In genomic region chr9:32545884-32546283, GRCh38 we compare ENCODE assay signal across 17 cellular contexts. TPM values are rescaled to one million over a fixed set of nuclear protein-coding genes. Genes with fewer than 3 reads are reported as not detected.
DNase-seq lines count a peak whose midpoint lies in the region; ATAC-seq, FAIRE-seq and TF ChIP-seq lines count a peak whose summit lies in the region.
"Had no signal": no experiment of that assay in that cellular context is flagged by ENCODE, and none has a peak within 500 bp of the region (broad histone marks: within the 10 kb centered on the region; RNA-seq: fewer than 3 reads in every experiment).

No MANE protein-coding gene starts in this region.

- 100% methylated on average over 1 of the region's 1 CpG for WGBS in HepG2 (ENCODE audit: low lambda C conversion rate)
- WGBS in right lobe of liver (ENCODE audit: insufficient coverage, low coverage, low lambda C conversion rate, missing lambda C conversion rate) = 92% methylated on average over 1 of the region's 1 CpG

- peaks cover 76% of the 10 kb centered on the region for H3K36me3 Mint-ChIP-seq in stimulated activated effector memory CD8-positive, alpha-beta T cell treated with anti-CD3 and anti-CD28 coated beads, Interleukin-12 subunit alpha, Interleukin-12 subunit beta, amount 100 ng/mL, for 72 hours

- ATAC-seq in HepG2 (no peak), right lobe of liver (no peak)
- ATAC-seq in stimulated activated effector memory CD8-positive, alpha-beta T cell treated with anti-CD3 and anti-CD28 coated beads, Interleukin-12 subunit alpha, Interleukin-12 subunit beta, amount 100 ng/mL, for 72 hours = no peak

- no peak overlapping the region for H3K4me3 Mint-ChIP-seq in stimulated activated effector memory CD8-positive, alpha-beta T cell treated with anti-CD3 and anti-CD28 coated beads, Interleukin-12 subunit alpha, Interleukin-12 subunit beta, amount 100 ng/mL, for 72 hours
- H3K4me3 Mint-ChIP-seq: B cell had no signal

- intact Hi-C loops in HepG2 (cut with micrococcal nuclease; ENCODE audit: unreplicated experiment) (no loop called here), right lobe of liver (cut with DNase I) (no loop called here)

- H4K20me1 ChIP-seq in HepG2 (ENCODE audit: insufficient read depth, low read length) = peaks cover 33% of the 10 kb centered on the region
- peaks cover 59% of the 10 kb centered on the region for H4K20me1 ChIP-seq in SU-DHL-6 (ENCODE audit: low read depth, low read length)

- H3K27ac ChIP-seq in HepG2 (ENCODE audit: extremely low read length, insufficient read depth, low read length) (no peak overlapping the region), right lobe of liver (no peak overlapping the region), SU-DHL-6 (ENCODE audit: low read depth, low read length) (no peak overlapping the region)
- H3K27ac ChIP-seq: BLaER1 treated with 17β-estradiol and CSF1 and Interleukin-3, amounts not matched to agents 10 nM and 100 nM had no signal

- H3K27me3 ChIP-seq in HepG2 (ENCODE audit: control insufficient read depth in 1 of 2, insufficient read depth in 2 of 2, low read length in 2 of 2) = no peaks in the 10 kb centered on the region
- H3K27me3 ChIP-seq in right lobe of liver = no peaks in the 10 kb centered on the region
- no peaks in the 10 kb centered on the region for H3K27me3 ChIP-seq in SU-DHL-6 (ENCODE audit: low read length)
- H3K27me3 ChIP-seq: BLaER1 treated with 17β-estradiol and CSF1 and Interleukin-3, amounts not matched to agents 10 nM and 100 nM had no signal

- H3K9me3 Mint-ChIP-seq in stimulated activated effector memory CD8-positive, alpha-beta T cell treated with anti-CD3 and anti-CD28 coated beads, Interleukin-12 subunit alpha, Interleukin-12 subunit beta, amount 100 ng/mL, for 72 hours = no peaks in the 10 kb centered on the region
- H3K9me3 Mint-ChIP-seq: CD8-positive, alpha-beta memory T cell had no signal

- POLR2A ChIA-PET in HepG2 (lab: Yijun Ruan, JAX) = no interaction called here

- peaks cover 17% of the 10 kb centered on the region for H3K4me1 Mint-ChIP-seq in stimulated activated effector memory CD8-positive, alpha-beta T cell treated with anti-CD3 and anti-CD28 coated beads, Interleukin-12 subunit alpha, Interleukin-12 subunit beta, amount 100 ng/mL, for 72 hours

- H3K4me1 ChIP-seq in HepG2 (ENCODE audit: insufficient read depth, low read length) (peaks cover 19% of the 10 kb centered on the region), right lobe of liver (peaks cover 0 to 8% (median 4%) of the 10 kb centered on the region in 4 donors)

- H3K9me3 ChIP-seq in HepG2 (ENCODE audit: low read length) (no peaks in the 10 kb centered on the region), right lobe of liver (no peaks in the 10 kb centered on the region), SU-DHL-6 (ENCODE audit: insufficient read depth, low read length) (no peaks in the 10 kb centered on the region)
- H3K9me3 ChIP-seq: BLaER1 treated with 17β-estradiol and CSF1 and Interleukin-3, amounts not matched to agents 10 nM and 100 nM; HAP-1 had no signal

- DNase-seq in HepG2 (ENCODE audit: low spot score) (no peak), right lobe of liver (no peak), midbrain (lab: John Stamatoyannopoulos, UW) (no peak), NOMO-1 (lab: John Stamatoyannopoulos, UW; ENCODE audit: unreplicated experiment in 2 of 2) (no peak)
- no peak for DNase-seq in stimulated activated effector memory CD8-positive, alpha-beta T cell treated with anti-CD3 and anti-CD28 coated beads, Interleukin-12 subunit alpha, Interleukin-12 subunit beta, amount 100 ng/mL, for 72 hours (ENCODE audit: low spot score in 2 of 2)
- no peak for DNase-seq in activated naive CD4-positive, alpha-beta T cell (lab: John Stamatoyannopoulos, UW)
- DNase-seq: 8988T; CD8-positive, alpha-beta memory T cell; COR-L47; DMS 273 treated with DMSO at 0.1 percent for 48 hours had no signal

- H3K4me2 ChIP-seq in HepG2 (ENCODE audit: low read depth, low read length) (no peak overlapping the region), SU-DHL-6 (ENCODE audit: low read depth, low read length, poor library complexity, severe bottlenecking) (peak overlapping the region; percentile 2)
- H3K4me2 ChIP-seq: BLaER1 treated with 17β-estradiol and CSF1 and Interleukin-3, amounts not matched to agents 10 nM and 100 nM had no signal

- BruUV-seq in HepG2 (replicated peaks; lab: Mats Ljungman, UMichigan) = no TSS peak

- H3F3A ChIP-seq in SU-DHL-6 (ENCODE audit: insufficient read depth) = no peaks in the 10 kb centered on the region

- peaks cover 82% of the 10 kb centered on the region for H3K79me2 ChIP-seq in HepG2 (ENCODE audit: insufficient read depth, low read length)
- H3K79me2 ChIP-seq in SU-DHL-6 (ENCODE audit: insufficient read depth, low read length) = peaks cover 95% of the 10 kb centered on the region

- no peaks in the 10 kb centered on the region for H3K9me2 ChIP-seq in SU-DHL-6 (replicated peaks; ENCODE audit: insufficient read depth, low read length)

- CTCF ChIA-PET in HepG2 (lab: Yijun Ruan, JAX; ENCODE audit: low intra/inter-chr PET ratio, low total read pairs) = no interaction called here

- TF ChIP-seq RAD21 in HepG2 (CRISPR knock-in tag; IDR thresholded peaks at IDR 0.05) = no peak

- FAIRE-seq in HepG2 (lab: Jason Lieb, UNC) = no peak
- FAIRE-seq: G401.6, GM12891, GM19239 had no signal

- in situ Hi-C loops in HepG2 (cut with HindIII; ENCODE audit: extremely low pct_ligation_motif_present, low pct_unique_long_range_greater_than_20kb) = no loop called here

- peak overlapping the region; percentile 37 for H3K27ac Mint-ChIP-seq in stimulated activated effector memory CD8-positive, alpha-beta T cell treated with anti-CD3 and anti-CD28 coated beads, Interleukin-12 subunit alpha, Interleukin-12 subunit beta, amount 100 ng/mL, for 72 hours
- H3K27ac Mint-ChIP-seq: B cell had no signal

- no peak overlapping the region for H2AFZ ChIP-seq in HepG2 (ENCODE audit: low read length)
- no peak overlapping the region for H2AFZ ChIP-seq in SU-DHL-6 (ENCODE audit: low read depth, low read length, severe bottlenecking)

- H3K4me3 ChIP-seq in HepG2 (replicated peaks in 1 of 3; ENCODE audit: insufficient read depth in 1 of 3, low read depth in 2 of 3, low read length in 3 of 3) (no peak overlapping the region), right lobe of liver (no peak overlapping the region), SU-DHL-6 (ENCODE audit: insufficient read depth, low read length, poor library complexity, severe bottlenecking) (no peak overlapping the region)
- H3K4me3 ChIP-seq: BLaER1 treated with 17β-estradiol and CSF1 and Interleukin-3, amounts not matched to agents 10 nM and 100 nM; HAP-1 had no signal

- H3K9ac ChIP-seq in HepG2 (ENCODE audit: insufficient read depth, low read depth, low read length) = no peak overlapping the region
- H3K9ac ChIP-seq in SU-DHL-6 (ENCODE audit: low read length) = no peak overlapping the region
- H3K9ac ChIP-seq: BLaER1 treated with 17β-estradiol and CSF1 and Interleukin-3, amounts not matched to agents 10 nM and 100 nM had no signal

- TF ChIP-seq CTCF in HepG2 (CRISPR knock-in tag; IDR thresholded peaks at IDR 0.05) (no peak), right lobe of liver (IDR thresholded peaks at IDR 0.05) (no peak), SU-DHL-6 (IDR thresholded peaks at IDR 0.05; ENCODE audit: insufficient read depth, low read length, poor library complexity, severe bottlenecking) (no peak)

- TF ChIP-seq POLR2A in HepG2 (IDR thresholded peaks at IDR 0.05; ENCODE audit: insufficient read depth in 1 of 2, low read depth in 2 of 2, low read length in 2 of 2) (no peak), right lobe of liver (IDR thresholded peaks at IDR 0.05) (no peak)

- TF ChIP-seq EP300 in HepG2 (IDR thresholded peaks at IDR 0.05; ENCODE audit: low read depth in 2 of 2, low read length in 2 of 2) (no peak), HepG2 (CRISPR knock-in tag; IDR thresholded peaks at IDR 0.05; ENCODE audit: borderline replicate concordance) (no peak)

- H3K36me3 ChIP-seq in HepG2 (replicated peaks in 1 of 2; ENCODE audit: control insufficient read depth in 1 of 2, insufficient read depth in 2 of 2, low read length in 2 of 2) (peaks cover 3 to 33% of the 10 kb centered on the region in 2 experiments), right lobe of liver (peaks cover 0 to 31% (median 6%) of the 10 kb centered on the region in 4 donors), SU-DHL-6 (ENCODE audit: low read length) (peaks cover 31% of the 10 kb centered on the region; the same call in 1 of the 2 replicates)

RNA-seq across cellular contexts. Expression of gene SMIM27, which starts 6.2 kb away (rescaled TPM):
- total RNA-seq in HepG2 (2016; rRNA removed; fragmentation: Illumina TruSeq; extraction: Trizol) (13.3 and 17.9 TPM in 2 replicates), right lobe of liver (1 to 10 TPM in 5 of 6 experiments, under 1 TPM in 1; 0.49 to 7.4 (median 2.9) TPM)
- 75.6 and 99.3 TPM in 2 replicates for total RNA-seq in HepG2 (2016; cell fraction: cytosol; rRNA removed; fragmentation: Illumina TruSeq; extraction: Trizol; ENCODE audit: low read depth)
- total RNA-seq in HepG2 (2016; cell fraction: insoluble cytoplasmic fraction; rRNA removed; fragmentation: Illumina TruSeq; extraction: Trizol) = 15.4 and 19.6 TPM in 2 replicates
- total RNA-seq in HepG2 (2016; cell fraction: membrane; rRNA removed; fragmentation: Illumina TruSeq; extraction: Trizol) = 37.2 and 52.4 TPM in 2 replicates
- total RNA-seq in HepG2 (2016; cell fraction: nucleus; rRNA removed; fragmentation: Illumina TruSeq; extraction: Trizol) = 8.6 and 10.5 TPM in 2 replicates
- polyA plus RNA-seq in HepG2 (2011; rRNA removed) = 19.0 and 22.5 TPM in 2 replicates
- 3.6 and 3.7 TPM in 2 replicates for polyA plus RNA-seq in HepG2 (2011; cell fraction: cytosol; rRNA removed)
- polyA plus RNA-seq in HepG2 (2011; cell fraction: nucleus; rRNA removed) = 2.2 and 2.6 TPM in 2 replicates
- 23.4 and 24.0 TPM in 2 replicates for polyA plus RNA-seq in HepG2 (2012)
- polyA plus RNA-seq in HepG2 (2016; cell fraction: cytosol; fragmentation: Illumina TruSeq; extraction: Trizol; ENCODE audit: low read depth) = 83.9 and 98.8 TPM in 2 replicates
- polyA plus RNA-seq in HepG2 (2016; cell fraction: insoluble cytoplasmic fraction; fragmentation: Illumina TruSeq; extraction: Trizol; ENCODE audit: low read depth) = 14.9 and 15.5 TPM in 2 replicates
- 31.9 and 41.5 TPM in 2 replicates for polyA plus RNA-seq in HepG2 (2016; cell fraction: membrane; fragmentation: Illumina TruSeq; extraction: Trizol; ENCODE audit: low read depth)
- 11.4 and 12.7 TPM in 2 replicates for polyA plus RNA-seq in HepG2 (2016; cell fraction: nucleus; fragmentation: Illumina TruSeq; extraction: Trizol; ENCODE audit: insufficient read depth, low read depth)
- polyA minus RNA-seq in HepG2 (2011; rRNA and poly(A)+ RNA removed; ENCODE audit: low replicate concordance) = 5.2 and 6.4 TPM in 2 replicates
- 3.5 TPM in 1 of 2 replicates, not detected in the other for polyA minus RNA-seq in HepG2 (2011; cell fraction: cytosol; rRNA and poly(A)+ RNA removed)
- 4.6 and 4.9 TPM in 2 replicates for polyA minus RNA-seq in HepG2 (2011; cell fraction: nucleus; rRNA and poly(A)+ RNA removed)

RNA-seq across cellular contexts. Expression of gene TOPORS, which starts 6.5 kb away (rescaled TPM):
- total RNA-seq in HepG2 (2016; rRNA removed; fragmentation: Illumina TruSeq; extraction: Trizol) = 19.6 and 28.8 TPM in 2 replicates
- 1.3 and 1.6 TPM in 2 replicates for total RNA-seq in HepG2 (2016; cell fraction: cytosol; rRNA removed; fragmentation: Illumina TruSeq; extraction: Trizol; ENCODE audit: low read depth)
- 19.8 and 28.1 TPM in 2 replicates for total RNA-seq in HepG2 (2016; cell fraction: insoluble cytoplasmic fraction; rRNA removed; fragmentation: Illumina TruSeq; extraction: Trizol)
- 6.3 and 8.0 TPM in 2 replicates for total RNA-seq in HepG2 (2016; cell fraction: membrane; rRNA removed; fragmentation: Illumina TruSeq; extraction: Trizol)
- 22.5 and 24.6 TPM in 2 replicates for total RNA-seq in HepG2 (2016; cell fraction: nucleus; rRNA removed; fragmentation: Illumina TruSeq; extraction: Trizol)
- polyA plus RNA-seq in HepG2 (2011; rRNA removed) = 6.1 and 6.8 TPM in 2 replicates
- polyA plus RNA-seq in HepG2 (2011; cell fraction: cytosol; rRNA removed) = 3.0 and 5.4 TPM in 2 replicates
- 5.5 and 6.1 TPM in 2 replicates for polyA plus RNA-seq in HepG2 (2011; cell fraction: nucleus; rRNA removed)
- polyA plus RNA-seq in HepG2 (2012) = 8.8 and 9.9 TPM in 2 replicates
- polyA plus RNA-seq in HepG2 (2016; cell fraction: cytosol; fragmentation: Illumina TruSeq; extraction: Trizol; ENCODE audit: low read depth) = 0.35 and 0.49 TPM in 2 replicates
- 15.9 and 16.9 TPM in 2 replicates for polyA plus RNA-seq in HepG2 (2016; cell fraction: insoluble cytoplasmic fraction; fragmentation: Illumina TruSeq; extraction: Trizol; ENCODE audit: low read depth)
- 1.6 and 1.9 TPM in 2 replicates for polyA plus RNA-seq in HepG2 (2016; cell fraction: membrane; fragmentation: Illumina TruSeq; extraction: Trizol; ENCODE audit: low read depth)
- polyA plus RNA-seq in HepG2 (2016; cell fraction: nucleus; fragmentation: Illumina TruSeq; extraction: Trizol; ENCODE audit: insufficient read depth, low read depth) = 12.4 and 13.5 TPM in 2 replicates
- polyA minus RNA-seq in HepG2 (2011; rRNA and poly(A)+ RNA removed; ENCODE audit: low replicate concordance) = 9.1 and 14.1 TPM in 2 replicates
- 8.8 and 9.0 TPM in 2 replicates for polyA minus RNA-seq in HepG2 (2011; cell fraction: cytosol; rRNA and poly(A)+ RNA removed)
- 42.9 and 51.2 TPM in 2 replicates for polyA minus RNA-seq in HepG2 (2011; cell fraction: nucleus; rRNA and poly(A)+ RNA removed)
- total RNA-seq in right lobe of liver = 1 to 10 TPM; 6.0 to 9.6 (median 7.9) TPM

RNA-seq across cellular contexts. Expression of gene RIGI, which starts 19.9 kb away (rescaled TPM):
- total RNA-seq in HepG2 (2016; rRNA removed; fragmentation: Illumina TruSeq; extraction: Trizol) = 8.2 and 12.2 TPM in 2 replicates
- total RNA-seq in HepG2 (2016; cell fraction: cytosol; rRNA removed; fragmentation: Illumina TruSeq; extraction: Trizol; ENCODE audit: low read depth) = 0.91 and 1.3 TPM in 2 replicates
- total RNA-seq in HepG2 (2016; cell fraction: insoluble cytoplasmic fraction; rRNA removed; fragmentation: Illumina TruSeq; extraction: Trizol) = 8.1 and 11.7 TPM in 2 replicates
- 2.6 and 3.2 TPM in 2 replicates for total RNA-seq in HepG2 (2016; cell fraction: membrane; rRNA removed; fragmentation: Illumina TruSeq; extraction: Trizol)
- total RNA-seq in HepG2 (2016; cell fraction: nucleus; rRNA removed; fragmentation: Illumina TruSeq; extraction: Trizol) = 8.1 and 8.4 TPM in 2 replicates
- 2.4 and 3.0 TPM in 2 replicates for polyA plus RNA-seq in HepG2 (2011; rRNA removed)
- polyA plus RNA-seq in HepG2 (2011; cell fraction: cytosol; rRNA removed) = 1.1 and 1.9 TPM in 2 replicates
- 2.3 and 3.2 TPM in 2 replicates for polyA plus RNA-seq in HepG2 (2011; cell fraction: nucleus; rRNA removed)
- polyA plus RNA-seq in HepG2 (2012) = 3.1 and 3.3 TPM in 2 replicates
- 0.42 and 0.43 TPM in 2 replicates for polyA plus RNA-seq in HepG2 (2016; cell fraction: cytosol; fragmentation: Illumina TruSeq; extraction: Trizol; ENCODE audit: low read depth)
- polyA plus RNA-seq in HepG2 (2016; cell fraction: insoluble cytoplasmic fraction; fragmentation: Illumina TruSeq; extraction: Trizol; ENCODE audit: low read depth) = 5.9 and 6.7 TPM in 2 replicates
- 0.74 and 0.97 TPM in 2 replicates for polyA plus RNA-seq in HepG2 (2016; cell fraction: membrane; fragmentation: Illumina TruSeq; extraction: Trizol; ENCODE audit: low read depth)
- polyA plus RNA-seq in HepG2 (2016; cell fraction: nucleus; fragmentation: Illumina TruSeq; extraction: Trizol; ENCODE audit: insufficient read depth, low read depth) = 5.9 and 6.0 TPM in 2 replicates
- polyA minus RNA-seq in HepG2 (2011; rRNA and poly(A)+ RNA removed; ENCODE audit: low replicate concordance) = 0.75 and 1.6 TPM in 2 replicates
- polyA minus RNA-seq in HepG2 (2011; cell fraction: cytosol; rRNA and poly(A)+ RNA removed) = 1.9 and 2.4 TPM in 2 replicates
- 8.5 and 11.7 TPM in 2 replicates for polyA minus RNA-seq in HepG2 (2011; cell fraction: nucleus; rRNA and poly(A)+ RNA removed)
- total RNA-seq in right lobe of liver = 1 to 10 TPM; 2.7 to 6.1 (median 4.8) TPM

RNA-seq across cellular contexts. Expression of gene NDUFB6, which starts 27.1 kb away (rescaled TPM):
- total RNA-seq in HepG2 (2016; rRNA removed; fragmentation: Illumina TruSeq; extraction: Trizol) = 81.9 and 106 TPM in 2 replicates
- total RNA-seq in HepG2 (2016; cell fraction: cytosol; rRNA removed; fragmentation: Illumina TruSeq; extraction: Trizol; ENCODE audit: low read depth) = 16.0 and 16.3 TPM in 2 replicates
- 86.2 and 119 TPM in 2 replicates for total RNA-seq in HepG2 (2016; cell fraction: insoluble cytoplasmic fraction; rRNA removed; fragmentation: Illumina TruSeq; extraction: Trizol)
- 18.5 and 19.3 TPM in 2 replicates for total RNA-seq in HepG2 (2016; cell fraction: membrane; rRNA removed; fragmentation: Illumina TruSeq; extraction: Trizol)
- 35.9 and 39.7 TPM in 2 replicates for total RNA-seq in HepG2 (2016; cell fraction: nucleus; rRNA removed; fragmentation: Illumina TruSeq; extraction: Trizol)
- polyA plus RNA-seq in HepG2 (2011; rRNA removed) = 21.5 and 31.2 TPM in 2 replicates
- polyA plus RNA-seq in HepG2 (2011; cell fraction: cytosol; rRNA removed) = 28.6 and 29.6 TPM in 2 replicates
- polyA plus RNA-seq in HepG2 (2011; cell fraction: nucleus; rRNA removed) = 5.5 and 6.9 TPM in 2 replicates
- polyA plus RNA-seq in HepG2 (2012) = 27.7 and 34.6 TPM in 2 replicates
- 18.1 and 20.1 TPM in 2 replicates for polyA plus RNA-seq in HepG2 (2016; cell fraction: cytosol; fragmentation: Illumina TruSeq; extraction: Trizol; ENCODE audit: low read depth)
- 93.0 and 110 TPM in 2 replicates for polyA plus RNA-seq in HepG2 (2016; cell fraction: insoluble cytoplasmic fraction; fragmentation: Illumina TruSeq; extraction: Trizol; ENCODE audit: low read depth)
- 18.7 and 19.9 TPM in 2 replicates for polyA plus RNA-seq in HepG2 (2016; cell fraction: membrane; fragmentation: Illumina TruSeq; extraction: Trizol; ENCODE audit: low read depth)
- polyA plus RNA-seq in HepG2 (2016; cell fraction: nucleus; fragmentation: Illumina TruSeq; extraction: Trizol; ENCODE audit: insufficient read depth, low read depth) = 55.5 and 57.6 TPM in 2 replicates
- polyA minus RNA-seq in HepG2 (2011; rRNA and poly(A)+ RNA removed; ENCODE audit: low replicate concordance) = 16.1 and 20.8 TPM in 2 replicates
- 13.8 and 18.9 TPM in 2 replicates for polyA minus RNA-seq in HepG2 (2011; cell fraction: cytosol; rRNA and poly(A)+ RNA removed)
- polyA minus RNA-seq in HepG2 (2011; cell fraction: nucleus; rRNA and poly(A)+ RNA removed) = 9.1 and 13.1 TPM in 2 replicates
- total RNA-seq in right lobe of liver = 10 to 100 TPM; 28.9 to 39.9 (median 36.2) TPM
